ENCODE assay signal across 26 cellular contexts in genomic region chr20:13396036-13396435, GRCh38.
DNase-seq lines count a peak whose midpoint lies in the region; ATAC-seq and TF ChIP-seq lines count a peak whose summit lies in the region.
"Had no signal": no experiment of that assay in that cellular context is flagged by ENCODE, and none has a peak within 500 bp of the region (broad histone marks: within the 10 kb centered on the region; RNA-seq: fewer than 3 reads in every experiment).

No MANE protein-coding gene starts in this region.

- H2BK20ac ChIP-seq in IMR-90 (ENCODE audit: low read depth, low read length) = no peak overlapping the region

- CTCF ChIA-PET in IMR-90 (lab: Yijun Ruan, JAX) = interaction anchor here (0.7 kb wide), 1 partner anchor 70 kb away, joined by 4 read pairs; no protein-coding TSS in a partner anchor

- peak overlapping the region; percentile 41 for H2BK5ac ChIP-seq in IMR-90 (ENCODE audit: low read depth, low read length, poor library complexity, severe bottlenecking)

- no peak overlapping the region for H4K8ac ChIP-seq in IMR-90 (ENCODE audit: low read depth in 2 of 2, low read length in 2 of 2)

- intact Hi-C loops in IMR-90 (cut with micrococcal nuclease) = loop anchor here (5.0 kb wide), 1 partner anchor 151 kb away; no protein-coding TSS in a partner anchor
- intact Hi-C loops in adrenal gland (cut with DNase I) = no loop called here

- H3K18ac ChIP-seq in IMR-90 (ENCODE audit: low read depth, low read length) = peak overlapping the region; percentile 62; the same call in 1 of the 2 replicates

- H2AFZ ChIP-seq in IMR-90 (replicated peaks; ENCODE audit: low read length, poor library complexity) = no peak overlapping the region
- no peak overlapping the region for H2AFZ ChIP-seq in osteoblast (ENCODE audit: low read length)

- TF ChIP-seq POLR2A in IMR-90 (IDR thresholded peaks at IDR 0.05; ENCODE audit: low read depth, low read length) (no peak), adrenal gland (IDR thresholded peaks at IDR 0.05) (no peak)

- H3K9me3 ChIP-seq in IMR-90 (ENCODE audit: control insufficient read depth, insufficient read depth, low read length) (no peaks in the 10 kb centered on the region), osteoblast (ENCODE audit: low read depth, low read length) (no peaks in the 10 kb centered on the region), adrenal gland (replicated peaks in 1 of 3) (no peaks in the 10 kb centered on the region)
- H3K9me3 ChIP-seq: ascending aorta, heart left ventricle, left lung, mucosa of descending colon, neutrophil, uterus had no signal

- no peak overlapping the region for H2BK120ac ChIP-seq in IMR-90 (ENCODE audit: low read depth, low read length)

- H2BK15ac ChIP-seq in IMR-90 (ENCODE audit: low read depth, low read length) = no peak overlapping the region

- H3K9me3 Mint-ChIP-seq in natural killer cell treated with Interleukin-12 subunit alpha and Interleukin-12 subunit beta and Interleukin-15 and Interleukin-18, amount 100 ng/mL, for 72 hours = no peaks in the 10 kb centered on the region
- H3K9me3 Mint-ChIP-seq in endothelial cell (ENCODE audit: unreplicated experiment) = no peaks in the 10 kb centered on the region
- H3K9me3 Mint-ChIP-seq: activated T-cell treated with anti-CD3 and anti-CD28 coated beads, Interleukin-2, amount 50 U/mL, for 4 hours; H9 had no signal

- H3K27me3 ChIP-seq in IMR-90 (ENCODE audit: control insufficient read depth, insufficient read depth, low read length) (no peaks in the 10 kb centered on the region), osteoblast (ENCODE audit: insufficient read depth, low read length) (no peaks in the 10 kb centered on the region), adrenal gland (no peaks in the 10 kb centered on the region)
- H3K27me3 ChIP-seq: ascending aorta, heart left ventricle, left lung, neutrophil, uterus had no signal

- no peak overlapping the region for H3K4me3 Mint-ChIP-seq in natural killer cell treated with Interleukin-12 subunit alpha and Interleukin-12 subunit beta and Interleukin-15 and Interleukin-18, amount 100 ng/mL, for 72 hours
- H3K4me3 Mint-ChIP-seq in endothelial cell (ENCODE audit: unreplicated experiment) = no peak overlapping the region
- H3K4me3 Mint-ChIP-seq: activated T-cell treated with anti-CD3 and anti-CD28 coated beads, Interleukin-2, amount 50 U/mL, for 4 hours; CD4-positive, alpha-beta memory T cell; H9 had no signal

- no peak overlapping the region for H3K9ac ChIP-seq in IMR-90 (ENCODE audit: low read depth, low read length)

- no peaks in the 10 kb centered on the region for H3K36me3 Mint-ChIP-seq in natural killer cell treated with Interleukin-12 subunit alpha and Interleukin-12 subunit beta and Interleukin-15 and Interleukin-18, amount 100 ng/mL, for 72 hours
- H3K36me3 Mint-ChIP-seq in endothelial cell (ENCODE audit: low read depth, unreplicated experiment) = no peaks in the 10 kb centered on the region

- H3K79me1 ChIP-seq in IMR-90 (ENCODE audit: low read depth in 1 of 2, low read length in 2 of 2) = no peaks in the 10 kb centered on the region

- DNase-seq in AG10803 (ENCODE audit: low read depth) (peak; percentile 83), IMR-90 (peak; percentile 56), choroid plexus epithelial cell (ENCODE audit: low read depth) (peak; percentile 31), osteoblast (ENCODE audit: insufficient read length, low spot score, missing footprints) (peak; percentile 83), adrenal gland (no peak), midbrain (lab: John Stamatoyannopoulos, UW) (no peak), endothelial cell (ENCODE audit: low spot score) (no peak)
- no peak for DNase-seq in natural killer cell treated with Interleukin-12 subunit alpha and Interleukin-12 subunit beta and Interleukin-15 and Interleukin-18, amount 100 ng/mL, for 72 hours (ENCODE audit: low spot score)
- DNase-seq: activated CD4-positive, CD25-positive, alpha-beta regulatory T cell treated with anti-CD3 and anti-CD28 coated beads, Interleukin-2, amount 50 U/mL, for 72 hours; activated CD8-positive, alpha-beta memory T cell treated with anti-CD3 and anti-CD28 coated beads for 24 hours; activated naive CD4-positive, alpha-beta T cell treated with Interleukin-2 at 50 U/mL for 16 hours; activated T-cell treated with anti-CD3 and anti-CD28 coated beads, Interleukin-2, amount 50 U/mL, for 4 hours; CD4-positive, alpha-beta memory T cell; DMS53; H9; heart left ventricle; left lung; mucosa of descending colon; NCI-H1417; NCI-H2107; NCI-H510A; RPMI8226; stimulated activated CD4-positive, alpha-beta T cell treated with anti-CD3 and anti-CD28 coated beads, Interleukin-15, amount 100 ng/mL, for 24 hours; uterus had no signal

- H2AK5ac ChIP-seq in IMR-90 (ENCODE audit: low read depth, low read length) = no peak overlapping the region

- peaks cover 0 to 10% of the 10 kb centered on the region in 2 donors for H3K4me1 Mint-ChIP-seq in natural killer cell treated with Interleukin-12 subunit alpha and Interleukin-12 subunit beta and Interleukin-15 and Interleukin-18, amount 100 ng/mL, for 72 hours (ENCODE audit: low read depth in 2 of 2)
- no peaks in the 10 kb centered on the region for H3K4me1 Mint-ChIP-seq in endothelial cell (ENCODE audit: unreplicated experiment)
- H3K4me1 Mint-ChIP-seq: CD4-positive, alpha-beta memory T cell had no signal

- no peak overlapping the region for H3K56ac ChIP-seq in IMR-90 (ENCODE audit: extremely low read depth, insufficient read depth, low read length)

- dilution Hi-C loops in IMR-90 (cut with HindIII; ENCODE audit: low sequenced_read_pairs, unreplicated experiment) = no loop called here

- no peak overlapping the region for H2AK9ac ChIP-seq in IMR-90 (replicated peaks; ENCODE audit: low read depth, low read length, poor library complexity)

- H4K91ac ChIP-seq in IMR-90 (ENCODE audit: insufficient read depth, low read depth, low read length) = no peak overlapping the region

- no peaks in the 10 kb centered on the region; the same call in 1 of the 2 replicates for H3K9me1 ChIP-seq in IMR-90 (ENCODE audit: insufficient read depth, low read length)

- TF ChIP-seq CTCF in AG10803 (conservative IDR thresholded peaks at IDR 0.05; ENCODE audit: low read length) (no peak), IMR-90 (conservative IDR thresholded peaks at IDR 0.05; ENCODE audit: low read depth, low read length) (no peak), choroid plexus epithelial cell (conservative IDR thresholded peaks at IDR 0.05; ENCODE audit: low read depth, low read length) (no peak), osteoblast (IDR thresholded peaks at IDR 0.05; ENCODE audit: extremely low read depth, low read depth, low read length) (no peak), adrenal gland (IDR thresholded peaks at IDR 0.05) (no peak), endothelial cell (IDR thresholded peaks at IDR 0.05; ENCODE audit: unreplicated experiment) (no peak)

- ATAC-seq in IMR-90 (ENCODE audit: low read depth) = no peak; the same call in 1 of the 2 replicates
- ATAC-seq in natural killer cell treated with Interleukin-12 subunit alpha and Interleukin-12 subunit beta and Interleukin-15 and Interleukin-18, amount 100 ng/mL, for 72 hours = no peak
- ATAC-seq: activated T-cell treated with anti-CD3 and anti-CD28 coated beads, Interleukin-2, amount 50 U/mL, for 4 hours; left lung; mucosa of descending colon had no signal

- in situ Hi-C loops in IMR-90 (cut with MboI; ENCODE audit: low sequenced_read_pairs) = no loop called here

- no peak overlapping the region for H3K4ac ChIP-seq in IMR-90 (ENCODE audit: low read depth, low read length)

- H3K23ac ChIP-seq in IMR-90 (ENCODE audit: low read depth, low read length) = no peak overlapping the region

- POLR2A ChIA-PET in IMR-90 (lab: Charles Lee; ENCODE audit: unreplicated experiment) = interaction anchor here (0.6 kb wide), 1 partner anchor 122 kb away, joined by 3 read pairs; no protein-coding TSS in a partner anchor

- no peak for TF ChIP-seq RAD21 in IMR-90 (IDR thresholded peaks at IDR 0.05; ENCODE audit: low read length)

- H3K27ac ChIP-seq in IMR-90 (ENCODE audit: insufficient read depth, low read length) (peak overlapping the region; percentile 21; the same call in 1 of the 2 replicates), osteoblast (ENCODE audit: low read depth, low read length) (peak overlapping the region; percentile 2), adrenal gland (no peak overlapping the region)
- H3K27ac ChIP-seq: ascending aorta, heart left ventricle, left lung, neutrophil had no signal

- WGBS in IMR-90 (ENCODE audit: extremely low coverage in 2 of 2, insufficient read length in 1 of 2), 2 experiments = no CpG with 5 or more reads among the region's 2 CpGs
- 74 to 77% (median 75%) methylated on average over 2 of the region's 2 CpGs for WGBS in adrenal gland, 4 donors

- no peaks in the 10 kb centered on the region for H3K79me2 ChIP-seq in osteoblast (ENCODE audit: insufficient read depth, low read length)

- no peak overlapping the region for H3K4me2 ChIP-seq in IMR-90 (ENCODE audit: low read depth, low read length)
- H3K4me2 ChIP-seq in osteoblast (ENCODE audit: insufficient read depth, low read length) = peak overlapping the region; percentile 1

- H3K36me3 ChIP-seq in IMR-90 (ENCODE audit: control insufficient read depth, insufficient read depth, low read length) (no peaks in the 10 kb centered on the region), osteoblast (ENCODE audit: insufficient read depth, low read length) (no peaks in the 10 kb centered on the region), adrenal gland (replicated peaks in 1 of 2) (no peaks in the 10 kb centered on the region)
- H3K36me3 ChIP-seq: neutrophil, uterus had no signal

- H4K20me1 ChIP-seq in IMR-90 (ENCODE audit: insufficient read depth, low read length) (no peaks in the 10 kb centered on the region), osteoblast (ENCODE audit: insufficient read depth, low read length) (no peaks in the 10 kb centered on the region)

- no peaks in the 10 kb centered on the region for H3K27me3 Mint-ChIP-seq in natural killer cell treated with Interleukin-12 subunit alpha and Interleukin-12 subunit beta and Interleukin-15 and Interleukin-18, amount 100 ng/mL, for 72 hours
- H3K27me3 Mint-ChIP-seq in endothelial cell (ENCODE audit: unreplicated experiment) = peaks cover 1% of the 10 kb centered on the region
- H3K27me3 Mint-ChIP-seq: CD4-positive, alpha-beta memory T cell had no signal

- no peak overlapping the region for H3K14ac ChIP-seq in IMR-90 (replicated peaks; ENCODE audit: low read depth, low read length)

- H3K27ac Mint-ChIP-seq in natural killer cell treated with Interleukin-12 subunit alpha and Interleukin-12 subunit beta and Interleukin-15 and Interleukin-18, amount 100 ng/mL, for 72 hours = no peak overlapping the region
- no peak overlapping the region for H3K27ac Mint-ChIP-seq in endothelial cell (ENCODE audit: unreplicated experiment)
- H3K27ac Mint-ChIP-seq: CD4-positive, alpha-beta memory T cell had no signal

- BruUV-seq in IMR-90 (replicated peaks; lab: Mats Ljungman, UMichigan) = no TSS peak

- H3K4me1 ChIP-seq in IMR-90 (ENCODE audit: control insufficient read depth, insufficient read depth, low read length) (peaks cover 6% of the 10 kb centered on the region), osteoblast (ENCODE audit: insufficient read depth, low read length) (peaks cover 21% of the 10 kb centered on the region), adrenal gland (replicated peaks in 1 of 2) (no peaks in the 10 kb centered on the region)
- H3K4me1 ChIP-seq: ascending aorta, left lung, uterus had no signal

- H3K4me3 ChIP-seq in AG10803 (ENCODE audit: low read length) = no peak overlapping the region
- H3K4me3 ChIP-seq in IMR-90 (ENCODE audit: insufficient read depth, low read depth, low read length) = no peak overlapping the region
- no peak overlapping the region for H3K4me3 ChIP-seq in choroid plexus epithelial cell (ENCODE audit: low read depth, low read length)
- H3K4me3 ChIP-seq in osteoblast (ENCODE audit: insufficient read depth, low read length) = no peak overlapping the region
- no peak overlapping the region for H3K4me3 ChIP-seq in adrenal gland
- H3K4me3 ChIP-seq: ascending aorta, heart left ventricle, left lung, mucosa of descending colon, uterus had no signal

- 0 out of 2 replicates have a peak overlapping the region, but pooled peaks have one; percentile 42 for H4K5ac ChIP-seq in IMR-90 (ENCODE audit: low read depth, low read length)

Comparison
In these comparisons a context has a peak if more than half of its experiments do, and no peak if none do; other contexts are left out.
1. DNase-seq: peak in AG10803 (single experiment), IMR-90 (single experiment), choroid plexus epithelial cell (single experiment) and osteoblast (single experiment); none in natural killer cell treated with Interleukin-12 subunit alpha and Interleukin-12 subunit beta and Interleukin-15 and Interleukin-18, amount 100 ng/mL, for 72 hours (single experiment), adrenal gland (0 of 7), midbrain (single experiment) and endothelial cell (single experiment).
2. H3K27ac ChIP-seq: peak in IMR-90 (single experiment) and osteoblast (single experiment); none in adrenal gland (0 of 5).